Comparison of ENCODE assay signal across 8 cellular contexts in the genomic region with DNA sequence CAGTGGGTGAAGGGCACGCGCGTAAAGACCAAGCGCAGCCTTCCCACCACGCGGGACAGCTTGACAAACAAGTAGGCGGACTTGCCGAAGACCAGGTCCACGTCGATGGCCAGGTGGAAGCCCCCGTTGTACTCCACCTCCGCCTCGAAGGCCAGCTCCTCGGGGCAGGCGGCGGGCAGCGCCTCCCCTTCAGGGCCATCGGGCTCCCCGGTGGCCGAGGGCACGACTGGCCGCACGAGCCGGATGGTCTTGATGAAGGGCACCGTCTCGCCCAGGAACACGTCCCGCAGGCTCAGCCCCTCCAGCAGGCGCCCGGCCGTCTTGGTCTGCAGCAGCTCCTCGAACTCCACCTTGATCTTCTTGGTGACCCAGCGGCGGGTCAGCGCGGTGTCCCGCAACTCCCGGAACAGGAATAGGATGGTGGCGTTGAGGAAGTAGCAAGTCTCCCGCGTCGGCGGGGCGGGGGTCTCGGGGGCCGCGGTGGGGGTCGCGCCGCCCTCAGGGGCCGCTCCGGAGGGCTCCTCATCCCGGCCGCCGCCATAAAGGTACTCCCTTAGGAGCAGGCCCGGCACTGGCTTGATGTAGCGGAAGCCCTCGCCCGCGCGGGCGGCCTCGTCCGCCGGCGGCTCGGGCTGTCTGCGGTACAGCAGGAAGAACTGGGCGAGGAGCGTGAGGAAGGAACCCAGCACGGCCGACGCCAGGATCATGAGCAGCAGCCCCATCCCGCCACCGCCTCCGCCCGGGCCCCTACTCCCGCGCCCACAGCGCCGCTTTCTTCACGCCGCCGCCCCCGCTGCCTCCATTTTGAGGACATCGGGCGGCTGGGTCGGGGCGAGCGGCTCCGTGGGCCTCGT. TPM values are rescaled to one million over a fixed set of nuclear protein-coding genes. Genes with fewer than 3 reads are reported as not detected.
DNase-seq lines count a peak whose midpoint lies in the region; ATAC-seq and TF ChIP-seq lines count a peak whose summit lies in the region.

No MANE protein-coding gene starts in this region.

- DNase-seq in ELF-1 (ENCODE audit: low read depth, low spot score) (peak; percentile 43), dermis blood vessel endothelial cell (peak; percentile 61), left lung (peak; percentile 47 to 90), NCI-H446 (lab: John Stamatoyannopoulos, UW) (no peak)
- peak; percentile 7 for DNase-seq in stimulated activated CD4-positive, alpha-beta T cell treated with anti-CD3 and anti-CD28 coated beads, Interleukin-4, amount 100 ng/mL, for 24 hours

- TF ChIP-seq CTCF in VCaP (conservative IDR thresholded peaks at IDR 0.05) (no peak), left lung (IDR thresholded peaks at IDR 0.05) (no peak)

- no peaks in the 10 kb centered on the region for H3K9me3 ChIP-seq in left lung

- ATAC-seq in GM21360 (IDR thresholded peaks at IDR 0.05; ENCODE audit: unreplicated experiment) (peak; percentile 32), HG03521 (IDR thresholded peaks at IDR 0.05; ENCODE audit: unreplicated experiment) (peak; percentile 28), left lung (peak; percentile 11)

- H3K27me3 ChIP-seq in left lung = peaks cover 0 to 3% of the 10 kb centered on the region in 2 donors

- H3K27ac ChIP-seq in VCaP (peak overlapping the region; percentile 83), left lung (peak overlapping the region; percentile 95 to 98)

- peaks cover 22 to 46% of the 10 kb centered on the region in 2 donors for H3K4me1 ChIP-seq in left lung

- intact Hi-C loops in left lung (cut with DNase I) = no loop called here

- no peaks in the 10 kb centered on the region for H3K36me3 ChIP-seq in left lung

- H3K4me3 ChIP-seq in left lung = peak overlapping the region; percentile 94 to 95

RNA-seq across cellular contexts. Expression of a gene that starts 0.5 kb away (rescaled TPM):
- total RNA-seq in dermis blood vessel endothelial cell = 16.0 and 24.4 TPM in 2 replicates
- 10 to 100 TPM; 32.4 to 38.2 TPM for total RNA-seq in left lung

Comparison
In these comparisons a context has a peak if more than half of its experiments do, and no peak if none do; other contexts are left out.
1. DNase-seq: peak in ELF-1 (single experiment), dermis blood vessel endothelial cell (single experiment), left lung (2 of 2) and stimulated activated CD4-positive, alpha-beta T cell treated with anti-CD3 and anti-CD28 coated beads, Interleukin-4, amount 100 ng/mL, for 24 hours (single experiment); none in NCI-H446 (0 of 2).
2. Peak in every context shown above with its lines, with median percentiles within 50 percentile points of each other: ATAC-seq.